In the genomic region with DNA sequence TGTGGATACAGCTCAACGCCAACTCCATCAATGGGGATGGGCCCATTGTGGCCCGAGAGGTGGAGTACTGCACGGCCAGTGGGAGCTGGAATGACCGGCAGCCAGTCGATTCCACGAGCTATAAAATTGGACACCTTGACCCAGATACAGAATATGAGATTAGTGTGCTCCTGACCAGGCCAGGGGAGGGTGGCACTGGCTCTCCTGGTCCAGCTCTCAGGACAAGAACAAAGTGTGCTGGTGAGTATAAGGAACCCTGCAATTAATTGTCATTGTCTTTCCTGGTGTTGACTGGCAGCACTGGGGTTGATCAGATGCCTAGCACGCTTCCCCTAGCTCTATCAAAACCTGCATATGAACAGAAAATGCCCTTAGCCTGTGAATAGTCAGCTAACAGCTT, we compare ENCODE assay signal across 1 cellular context.
TF ChIP-seq lines count a peak whose summit lies in the region.

No MANE protein-coding gene starts in this region.

TF ChIP-seq in A549, 52 proteins besides CTCF, POLR2A, EP300 and RAD21 (continued from another document):
- TF ChIP-seq HEYL (CRISPR knock-in tag; IDR thresholded peaks at IDR 0.05) (no peak), REST (IDR thresholded peaks at IDR 0.05) (no peak)
